In the genomic region with DNA sequence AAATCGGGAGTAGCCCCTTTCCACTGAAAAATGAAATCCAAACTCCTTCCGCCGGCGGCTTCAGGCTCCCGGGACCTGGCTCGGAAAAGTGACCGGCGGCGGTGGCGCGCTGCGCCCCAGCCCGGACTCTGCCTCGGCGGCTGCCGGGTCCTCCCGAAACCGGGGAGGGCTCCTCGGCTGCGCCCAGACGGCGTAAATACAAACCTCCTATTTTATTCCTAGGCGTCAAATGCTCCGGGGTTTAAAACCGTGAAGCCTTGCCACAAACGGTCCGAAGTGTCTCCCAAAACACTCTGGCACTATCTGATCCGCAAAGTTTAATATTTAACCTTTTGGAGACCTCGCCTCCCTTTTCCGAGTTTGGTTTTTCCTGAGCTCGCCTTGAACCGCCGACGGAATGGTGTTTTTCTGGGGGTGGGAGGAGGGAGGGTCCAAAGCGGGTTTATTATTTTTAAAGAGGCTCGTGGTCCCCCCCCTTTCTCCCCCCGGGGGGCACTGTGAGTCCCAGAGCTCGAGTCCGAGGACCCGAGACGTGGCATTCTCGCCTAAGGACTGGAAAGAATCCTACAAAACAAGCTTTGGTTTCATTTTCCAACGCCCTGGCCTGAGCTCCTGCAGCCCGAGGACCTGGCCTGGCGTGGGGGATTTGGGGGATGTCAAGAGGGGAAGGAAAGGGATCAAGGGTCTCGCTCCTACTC, we compare ENCODE assay signal across 8 cellular contexts. TPM values are rescaled to one million over a fixed set of nuclear protein-coding genes. Genes with fewer than 3 reads are reported as not detected.
DNase-seq lines count a peak whose midpoint lies in the region; ATAC-seq, FAIRE-seq and TF ChIP-seq lines count a peak whose summit lies in the region.

No MANE protein-coding gene starts in this region.

- H3K4me1 ChIP-seq in Panc1 (ENCODE audit: control insufficient read depth, insufficient read depth, low read length) (peaks cover 22% of the 10 kb centered on the region), HepG2 (ENCODE audit: insufficient read depth, low read length) (peaks cover 22% of the 10 kb centered on the region), stomach (peaks cover 23 to 34% (median 30%) of the 10 kb centered on the region in 4 donors)

- POLR2A ChIA-PET in Panc1 (lab: Charles Lee) = interaction anchor here (0.5 to 1.3 kb wide), 6 partner anchors 19 to 343 kb away, joined by 3 to 9 read pairs (median 4); no protein-coding TSS in a partner anchor
- POLR2A ChIA-PET in HepG2 (lab: Yijun Ruan, JAX) = interaction anchor here (0.6 to 2.0 kb wide), 13 partner anchors 12 to 182 kb away, joined by 3 to 20 read pairs (median 4); no protein-coding TSS in a partner anchor

- H3K27me3 ChIP-seq in Panc1 (ENCODE audit: control insufficient read depth, insufficient read depth, low read length) = no peaks in the 10 kb centered on the region
- no peaks in the 10 kb centered on the region; a peak in 1 of 5 replicates for H3K27me3 ChIP-seq in HepG2 (ENCODE audit: control insufficient read depth in 1 of 2, insufficient read depth in 2 of 2, low read length in 2 of 2)
- H3K27me3 ChIP-seq in stomach = peaks cover 0 to 16% (median 0%) of the 10 kb centered on the region in 3 donors

- peak in 1 of 2 experiments; percentile 48; a peak in 2 of 4 replicates for TF ChIP-seq EP300 in HepG2 (IDR thresholded peaks at IDR 0.05; ENCODE audit: low read depth in 2 of 2, low read length in 2 of 2)
- 0 out of 2 replicates have a peak, but pooled peaks have one; percentile 8 for TF ChIP-seq EP300 in HepG2 (CRISPR knock-in tag; IDR thresholded peaks at IDR 0.05; ENCODE audit: borderline replicate concordance)
- TF ChIP-seq EP300 in stomach (IDR thresholded peaks at IDR 0.05) = no peak

- H3K79me2 ChIP-seq in HepG2 (ENCODE audit: insufficient read depth, low read length) = peaks cover 72% of the 10 kb centered on the region

- CTCF ChIA-PET in Panc1 (lab: Charles Lee) (interaction anchor here (0.5 to 1.5 kb wide), 2 partner anchors 29 to 56 kb away, joined by 3 read pairs; no protein-coding TSS in a partner anchor), HepG2 (lab: Yijun Ruan, JAX; ENCODE audit: low intra/inter-chr PET ratio, low total read pairs) (no interaction called here)

- H3K4me3 ChIP-seq in Panc1 (ENCODE audit: low read depth in 2 of 2, low read length in 2 of 2) (peak overlapping the region; percentile 78 to 91), coronary artery (peak overlapping the region; percentile 96), HepG2 (replicated peaks in 1 of 3; ENCODE audit: insufficient read depth in 1 of 3, low read depth in 2 of 3, low read length in 3 of 3) (peak overlapping the region; percentile 87 to 99 (median 96)), stomach (peak overlapping the region; percentile 63 to 93 (median 82))

- H3K27ac ChIP-seq in Panc1 (ENCODE audit: low read length) (peak overlapping the region; percentile 100), coronary artery (peak overlapping the region; percentile 97 to 100), HepG2 (ENCODE audit: extremely low read length, insufficient read depth, low read length) (peak overlapping the region; percentile 97), stomach (peak overlapping the region; percentile 94 to 100 (median 99))

- peak; percentile 84 for FAIRE-seq in HepG2 (lab: Jason Lieb, UNC)

- peak; percentile 3; the same call in 1 of the 2 replicates for ATAC-seq in Panc1
- ATAC-seq in HepG2 = no peak

- DNase-seq in stimulated activated CD4-positive, alpha-beta T cell treated with anti-CD3 and anti-CD28 coated beads, Interleukin-15, amount 100 ng/mL, for 24 hours = peak; percentile 19
- no peak for DNase-seq in stimulated activated CD4-positive, alpha-beta T cell treated with anti-CD3 and anti-CD28 coated beads, Interleukin-4, amount 100 ng/mL, for 4 hours
- DNase-seq in Panc1 (ENCODE audit: low read depth, low spot score) (no peak), coronary artery (ENCODE audit: low spot score) (peak; percentile 83), HepG2 (ENCODE audit: low spot score) (peak; percentile 93), stomach (peak; percentile 69), activated gamma-delta T cell treated with Interleukin-2 at 50 U/mL for 16 hours (no peak)
- DNase-seq in effector CD8-positive, alpha-beta T cell (lab: John Stamatoyannopoulos, UW) = no peak

- peak overlapping the region; percentile 98 for H3K4me2 ChIP-seq in HepG2 (ENCODE audit: low read depth, low read length)

- H3K9ac ChIP-seq in HepG2 (ENCODE audit: insufficient read depth, low read depth, low read length) = peak overlapping the region; percentile 98

- WGBS in HepG2 (ENCODE audit: low lambda C conversion rate) = under 1% methylated on average over 42 of the region's 46 CpGs
- 0 to 1% (median 0%) methylated on average over 43 to 46 of the region's 46 CpGs for WGBS in stomach, 5 donors

- in situ Hi-C loops in Panc1 (cut with HindIII; ENCODE audit: low pct_unique_long_range_greater_than_20kb, low sequenced_read_pairs) (no loop called here), HepG2 (cut with HindIII; ENCODE audit: extremely low pct_ligation_motif_present, low pct_unique_long_range_greater_than_20kb) (no loop called here)

- H3K9me3 ChIP-seq in Panc1 (ENCODE audit: control insufficient read depth, insufficient read depth, low read depth, low read length) (no peaks in the 10 kb centered on the region), HepG2 (ENCODE audit: low read length) (no peaks in the 10 kb centered on the region), stomach (no peaks in the 10 kb centered on the region)

- H3K36me3 ChIP-seq in Panc1 (ENCODE audit: control insufficient read depth, insufficient read depth, low read length) (peaks cover 7% of the 10 kb centered on the region; the same call in 1 of the 2 replicates), HepG2 (replicated peaks in 1 of 2; ENCODE audit: control insufficient read depth in 1 of 2, insufficient read depth in 2 of 2, low read length in 2 of 2) (peaks cover 0 to 13% of the 10 kb centered on the region in 2 experiments; a peak in 3 of 5 replicates), stomach (no peaks in the 10 kb centered on the region)

- H2AFZ ChIP-seq in HepG2 (ENCODE audit: low read length) = no peak overlapping the region

- intact Hi-C loops in Panc1 (cut with micrococcal nuclease; ENCODE audit: unreplicated experiment) = no loop called here
- intact Hi-C loops in HepG2 (cut with micrococcal nuclease; ENCODE audit: unreplicated experiment) = no loop called here
- intact Hi-C loops in stomach (cut with DNase I; ENCODE audit: low total_unique reads) = no loop called here

- H4K20me1 ChIP-seq in HepG2 (ENCODE audit: insufficient read depth, low read length) = peaks cover 44% of the 10 kb centered on the region

- TF ChIP-seq POLR2A in HepG2 (IDR thresholded peaks at IDR 0.05; ENCODE audit: insufficient read depth in 1 of 2, low read depth in 2 of 2, low read length in 2 of 2) (peak in 1 of 2 experiments; percentile 73; a peak in 2 of 4 replicates), stomach (IDR thresholded peaks at IDR 0.05) (no peak)

- TF ChIP-seq CTCF in Panc1 (IDR thresholded peaks at IDR 0.05) = no peak
- TF ChIP-seq CTCF in coronary artery (IDR thresholded peaks at IDR 0.05) = no peak
- no peak for TF ChIP-seq CTCF in HepG2 (CRISPR knock-in tag; IDR thresholded peaks at IDR 0.05)
- no peak for TF ChIP-seq CTCF in stomach (IDR thresholded peaks at IDR 0.05)

- 0 out of 2 replicates have a peak, but pooled peaks have one; percentile 31 for TF ChIP-seq RAD21 in HepG2 (CRISPR knock-in tag; IDR thresholded peaks at IDR 0.05)

- BruUV-seq in Panc1 (replicated peaks; lab: Mats Ljungman, UMichigan) (TSS peak; percentile 58), HepG2 (replicated peaks; lab: Mats Ljungman, UMichigan) (TSS peak; percentile 28)

TF ChIP-seq in HepG2, 621 proteins besides CTCF, POLR2A, EP300 and RAD21 (continues in another document):
- TF ChIP-seq CBX1 (IDR thresholded peaks at IDR 0.05; ENCODE audit: low read depth) = no peak

RNA-seq across cellular contexts. Expression of gene TNRC18, which starts 1.9 kb away (rescaled TPM):
- total RNA-seq in Panc1 (2021; ENCODE audit: unreplicated experiment) (148 TPM), HepG2 (2016; rRNA removed; fragmentation: Illumina TruSeq; extraction: Trizol) (12.8 and 17.4 TPM in 2 replicates), stomach (100 to 1,000 TPM in 3 of 5 donors, 10 to 100 TPM in 2; 72.5 to 463 (median 108) TPM)
- 171 TPM for polyA plus RNA-seq in Panc1 (2012; ENCODE audit: insufficient read length)
- 4.9 and 7.1 TPM in 2 replicates for total RNA-seq in HepG2 (2016; cell fraction: cytosol; rRNA removed; fragmentation: Illumina TruSeq; extraction: Trizol; ENCODE audit: low read depth)
- 12.8 and 21.5 TPM in 2 replicates for total RNA-seq in HepG2 (2016; cell fraction: insoluble cytoplasmic fraction; rRNA removed; fragmentation: Illumina TruSeq; extraction: Trizol)
- total RNA-seq in HepG2 (2016; cell fraction: membrane; rRNA removed; fragmentation: Illumina TruSeq; extraction: Trizol) = 4.9 and 5.6 TPM in 2 replicates
- 28.3 and 34.0 TPM in 2 replicates for total RNA-seq in HepG2 (2016; cell fraction: nucleus; rRNA removed; fragmentation: Illumina TruSeq; extraction: Trizol)
- polyA plus RNA-seq in HepG2 (2011; rRNA removed) (10.9 and 11.7 TPM in 2 replicates), stomach (10 to 100 TPM in 2 of 3 donors, 1 to 10 TPM in 1; 8.5 to 29.4 (median 11.2) TPM)
- 8.6 and 11.8 TPM in 2 replicates for polyA plus RNA-seq in HepG2 (2011; cell fraction: cytosol; rRNA removed)
- polyA plus RNA-seq in HepG2 (2011; cell fraction: nucleus; rRNA removed) = 65.7 and 102 TPM in 2 replicates
- 40.6 and 53.7 TPM in 2 replicates for polyA plus RNA-seq in HepG2 (2012)
- polyA plus RNA-seq in HepG2 (2016; cell fraction: cytosol; fragmentation: Illumina TruSeq; extraction: Trizol; ENCODE audit: low read depth) = 0.71 and 1.3 TPM in 2 replicates
- 16.6 and 19.8 TPM in 2 replicates for polyA plus RNA-seq in HepG2 (2016; cell fraction: insoluble cytoplasmic fraction; fragmentation: Illumina TruSeq; extraction: Trizol; ENCODE audit: low read depth)
- 0.82 and 1.2 TPM in 2 replicates for polyA plus RNA-seq in HepG2 (2016; cell fraction: membrane; fragmentation: Illumina TruSeq; extraction: Trizol; ENCODE audit: low read depth)
- 58.8 and 59.2 TPM in 2 replicates for polyA plus RNA-seq in HepG2 (2016; cell fraction: nucleus; fragmentation: Illumina TruSeq; extraction: Trizol; ENCODE audit: insufficient read depth, low read depth)
- 11.2 and 51.4 TPM in 2 replicates for polyA minus RNA-seq in HepG2 (2011; rRNA and poly(A)+ RNA removed; ENCODE audit: low replicate concordance)
- polyA minus RNA-seq in HepG2 (2011; cell fraction: cytosol; rRNA and poly(A)+ RNA removed) = 44.7 and 49.3 TPM in 2 replicates
- 49.2 and 54.8 TPM in 2 replicates for polyA minus RNA-seq in HepG2 (2011; cell fraction: nucleus; rRNA and poly(A)+ RNA removed)

Comparison
In these comparisons a context has a peak if more than half of its experiments do, and no peak if none do; other contexts are left out.
1. DNase-seq: peak in stimulated activated CD4-positive, alpha-beta T cell treated with anti-CD3 and anti-CD28 coated beads, Interleukin-15, amount 100 ng/mL, for 24 hours (single experiment), coronary artery (single experiment), HepG2 (single experiment) and stomach (single experiment); none in stimulated activated CD4-positive, alpha-beta T cell treated with anti-CD3 and anti-CD28 coated beads, Interleukin-4, amount 100 ng/mL, for 4 hours (0 of 2), Panc1 (single experiment), effector CD8-positive, alpha-beta T cell (single experiment) and activated gamma-delta T cell treated with Interleukin-2 at 50 U/mL for 16 hours (single experiment).
2. Peak in every context shown above with its lines, with median percentiles within 50 percentile points of each other: H3K27ac ChIP-seq and H3K4me3 ChIP-seq.